8 cellular contexts compared by ENCODE assay signal in the genomic region with DNA sequence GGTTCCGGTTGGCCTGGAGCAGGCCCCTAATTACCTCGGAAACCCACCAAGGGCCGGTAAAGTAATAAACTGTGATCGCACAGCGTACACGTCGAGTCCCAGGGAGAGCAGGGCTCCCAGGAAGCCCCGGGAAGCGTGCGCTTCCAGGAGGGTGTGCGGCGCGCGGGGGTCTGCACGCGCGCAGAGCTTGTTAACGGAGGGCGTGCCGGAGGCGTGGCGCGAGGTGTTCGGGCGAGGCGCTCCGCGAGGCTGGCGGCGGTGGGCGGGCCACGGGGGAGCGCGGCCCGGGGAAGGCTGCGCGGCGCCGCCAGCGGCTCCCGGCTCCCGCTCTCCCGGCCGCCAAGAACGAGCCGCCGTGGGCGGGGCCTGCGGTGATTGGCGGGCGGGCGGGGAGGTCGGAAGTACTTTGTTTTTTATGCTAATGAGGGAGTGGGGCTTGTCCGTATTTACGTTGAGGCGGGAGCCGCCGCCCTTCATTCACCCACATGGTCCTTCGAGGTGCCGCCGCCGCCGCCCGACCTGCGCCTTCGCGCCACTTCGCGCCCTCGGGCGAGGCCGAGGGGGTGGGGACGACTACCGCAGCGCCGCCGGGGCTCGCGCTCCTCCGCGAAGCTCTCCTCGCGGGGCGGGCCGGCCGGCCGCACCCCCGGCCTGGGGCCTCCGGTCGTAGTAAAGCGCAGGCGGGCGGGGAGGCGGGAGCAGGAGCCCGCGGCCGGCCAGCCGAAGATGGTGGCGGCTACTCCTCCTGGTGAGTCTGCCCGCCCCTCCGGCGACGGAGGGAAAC. TPM values are rescaled to one million over a fixed set of nuclear protein-coding genes. Genes with fewer than 3 reads are reported as not detected.
DNase-seq lines count a peak whose midpoint lies in the region; ATAC-seq and TF ChIP-seq lines count a peak whose summit lies in the region.

Gene MIR17HG (plus strand): TSS at position 476 of the 784 bp plus-strand sequence.

- H3K4me3 Mint-ChIP-seq in activated CD4-positive, alpha-beta T cell treated with anti-CD3 and anti-CD28 coated beads, Interleukin-2, amount 10 ng/mL, durations not matched to agents 24 days and 14 days = peak within 1 kb of the TSS; percentile 95

- intact Hi-C loops in activated CD4-positive, alpha-beta T cell treated with anti-CD3 and anti-CD28 coated beads, Interleukin-2, amount 10 ng/mL, durations not matched to agents 24 days and 14 days (cut with micrococcal nuclease) = loop anchor here (1.0 kb wide), 1 partner anchor 51 kb away; the partner anchor contains the start of gene GPC5
- intact Hi-C loops in colonic mucosa (cut with DNase I) = no loop called here

- peak within 1 kb of the TSS; percentile 90 to 99 (median 97) for H3K4me3 ChIP-seq in BLaER1 treated with 17β-estradiol and CSF1 and Interleukin-3, amounts not matched to agents 10 nM and 100 nM
- peak within 1 kb of the TSS; percentile 82 for H3K4me3 ChIP-seq in colonic mucosa

- peak; percentile 97 for DNase-seq in NCI-H526 treated with DMSO at 0.1 percent for 48 hours (lab: John Stamatoyannopoulos, UW)
- peak; percentile 97 for DNase-seq in activated CD4-positive, alpha-beta T cell treated with anti-CD3 and anti-CD28 coated beads, Interleukin-2, amount 10 ng/mL, durations not matched to agents 24 days and 14 days
- peak; percentile 94 for DNase-seq in colonic mucosa
- DNase-seq in left lobe of liver (ENCODE audit: low spot score) = peak; percentile 94
- DNase-seq in stimulated activated CD4-positive, alpha-beta T cell treated with anti-CD3 and anti-CD28 coated beads, Interleukin-1b, Interleukin-23, amount 100 ng/mL, for 48 hours = peak; percentile 92

- H3K36me3 ChIP-seq in BLaER1 treated with 17β-estradiol and CSF1 and Interleukin-3, amounts not matched to agents 10 nM and 100 nM = peaks cover 25 to 34% (median 32%) of the 10 kb centered on the region in 11 experiments; a peak in 21 of 22 replicates
- H3K36me3 ChIP-seq in colonic mucosa = no peaks in the 10 kb centered on the region

- peak within 1 kb of the TSS; percentile 98 to 100 (median 100) for H3K9ac ChIP-seq in BLaER1 treated with 17β-estradiol and CSF1 and Interleukin-3, amounts not matched to agents 10 nM and 100 nM
- H3K9ac ChIP-seq in colonic mucosa (ENCODE audit: low read depth in 2 of 2, low read length in 2 of 2) = peak within 1 kb of the TSS; percentile 66 to 98

- H4K20me1 ChIP-seq in BLaER1 treated with 17β-estradiol and CSF1 and Interleukin-3, amounts not matched to agents 10 nM and 100 nM = peaks cover 24 to 43% (median 33%) of the 10 kb centered on the region in 11 experiments; a peak in 21 of 22 replicates

- H3K9me3 Mint-ChIP-seq in activated CD4-positive, alpha-beta T cell treated with anti-CD3 and anti-CD28 coated beads, Interleukin-2, amount 10 ng/mL, durations not matched to agents 24 days and 14 days = no peaks in the 10 kb centered on the region

- no peak for TF ChIP-seq CTCF in colonic mucosa (IDR thresholded peaks at IDR 0.05)

- peak; percentile 47 for ATAC-seq in GM19351 (IDR thresholded peaks at IDR 0.05; ENCODE audit: unreplicated experiment)
- peak; percentile 45 for ATAC-seq in HG03469 (IDR thresholded peaks at IDR 0.05; ENCODE audit: unreplicated experiment)
- peak; percentile 78 for ATAC-seq in left lobe of liver

- no peaks in the 10 kb centered on the region for H3K27me3 Mint-ChIP-seq in activated CD4-positive, alpha-beta T cell treated with anti-CD3 and anti-CD28 coated beads, Interleukin-2, amount 10 ng/mL, durations not matched to agents 24 days and 14 days

- no peaks in the 10 kb centered on the region for H3K27me3 ChIP-seq in BLaER1 treated with 17β-estradiol and CSF1 and Interleukin-3, amounts not matched to agents 10 nM and 100 nM
- H3K27me3 ChIP-seq in colonic mucosa = no peaks in the 10 kb centered on the region

- H3K36me3 Mint-ChIP-seq in activated CD4-positive, alpha-beta T cell treated with anti-CD3 and anti-CD28 coated beads, Interleukin-2, amount 10 ng/mL, durations not matched to agents 24 days and 14 days (ENCODE audit: low read depth) = peaks cover 34% of the 10 kb centered on the region

- H3K27ac ChIP-seq in BLaER1 treated with 17β-estradiol and CSF1 and Interleukin-3, amounts not matched to agents 10 nM and 100 nM = peak within 1 kb of the TSS; percentile 92 to 100 (median 99)
- peak within 1 kb of the TSS; percentile 95 for H3K27ac ChIP-seq in colonic mucosa

- H3K4me1 Mint-ChIP-seq in activated CD4-positive, alpha-beta T cell treated with anti-CD3 and anti-CD28 coated beads, Interleukin-2, amount 10 ng/mL, durations not matched to agents 24 days and 14 days = peaks cover 36% of the 10 kb centered on the region

- no peaks in the 10 kb centered on the region for H3K9me3 ChIP-seq in BLaER1 treated with 17β-estradiol and CSF1 and Interleukin-3, amounts not matched to agents 10 nM and 100 nM (replicated peaks in 1 of 11)
- no peaks in the 10 kb centered on the region for H3K9me3 ChIP-seq in colonic mucosa

- H3K27ac Mint-ChIP-seq in activated CD4-positive, alpha-beta T cell treated with anti-CD3 and anti-CD28 coated beads, Interleukin-2, amount 10 ng/mL, durations not matched to agents 24 days and 14 days = peak within 1 kb of the TSS; percentile 98

- peaks cover 16 to 34% (median 31%) of the 10 kb centered on the region in 10 experiments for H3K4me1 ChIP-seq in BLaER1 treated with 17β-estradiol and CSF1 and Interleukin-3, amounts not matched to agents 10 nM and 100 nM
- peaks cover 5% of the 10 kb centered on the region for H3K4me1 ChIP-seq in colonic mucosa

- peak within 1 kb of the TSS; percentile 79 to 97 (median 91) for H3K4me2 ChIP-seq in BLaER1 treated with 17β-estradiol and CSF1 and Interleukin-3, amounts not matched to agents 10 nM and 100 nM

RNA-seq across cellular contexts. Expression of gene MIR17HG, which starts in this region (rescaled TPM):
- total RNA-seq in activated CD4-positive, alpha-beta T cell treated with anti-CD3 and anti-CD28 coated beads, Interleukin-2, amount 10 ng/mL, durations not matched to agents 24 days and 14 days = 52.9 and 55.3 TPM in 2 replicates
- total RNA-seq in colonic mucosa (1 to 10 TPM; 3.0 to 6.2 TPM), left lobe of liver (1.9 TPM)

Comparison
In these comparisons a context has a peak if more than half of its experiments do, and no peak if none do; other contexts are left out.
1. Peak in every context shown above with its lines: DNase-seq, ATAC-seq, H3K4me3 ChIP-seq and H3K27ac ChIP-seq.